ENCODE assay signal across 8 cellular contexts in genomic region chr13:41018583-41018909, GRCh38. TPM values are rescaled to one million over a fixed set of nuclear protein-coding genes. Genes with fewer than 3 reads are reported as not detected.
DNase-seq lines count a peak whose midpoint lies in the region; ATAC-seq, FAIRE-seq and TF ChIP-seq lines count a peak whose summit lies in the region.

No MANE protein-coding gene starts in this region.

- H3K27me3 ChIP-seq in BLaER1: no peaks in the 10 kb centered on the region
- H3K27me3 ChIP-seq in Karpas-422 (ENCODE audit: low read length): no peaks in the 10 kb centered on the region
- H3K27me3 ChIP-seq in bronchial epithelial cell (ENCODE audit: control insufficient read depth, insufficient read depth, low read length): no peaks in the 10 kb centered on the region
- H3K27me3 ChIP-seq in A673 (replicated peaks; ENCODE audit: insufficient read depth, low read depth, low read length, poor library complexity): no peaks in the 10 kb centered on the region

- peak overlapping the region; percentile 71; the same call in 1 of the 2 replicates for H3K4me2 ChIP-seq in BLaER1
- peak overlapping the region; percentile 81 for H3K4me2 ChIP-seq in Karpas-422 (ENCODE audit: low read depth, low read length, poor library complexity, severe bottlenecking)

- H3K79me2 ChIP-seq in Karpas-422 (ENCODE audit: low read length): peaks cover 54% of the 10 kb centered on the region

- peaks cover 20% of the 10 kb centered on the region for H3K4me1 ChIP-seq in BLaER1
- peaks cover 35% of the 10 kb centered on the region for H3K4me1 ChIP-seq in Karpas-422 (ENCODE audit: low read length)
- no peaks in the 10 kb centered on the region for H3K4me1 ChIP-seq in A673 (ENCODE audit: insufficient read depth, low read length, poor library complexity, severe bottlenecking)

- peaks cover 49 to 56% of the 10 kb centered on the region in 2 donors for H3K4me1 Mint-ChIP-seq in natural killer cell

- no peaks in the 10 kb centered on the region for H3K36me3 Mint-ChIP-seq in natural killer cell

- H3K9ac ChIP-seq in BLaER1 (peak overlapping the region; percentile 96), Karpas-422 (ENCODE audit: low read length) (peak overlapping the region; percentile 79)

- H3K9me3 ChIP-seq in BLaER1 (no peaks in the 10 kb centered on the region), Karpas-422 (ENCODE audit: low read length) (no peaks in the 10 kb centered on the region), A673 (ENCODE audit: low read depth, low read length, poor library complexity, severe bottlenecking) (no peaks in the 10 kb centered on the region)

- no peaks in the 10 kb centered on the region for H3K27me3 Mint-ChIP-seq in natural killer cell (ENCODE audit: low read depth in 2 of 2)

- DNase-seq in Karpas-422 (no peak), bronchial epithelial cell (ENCODE audit: low read depth) (peak; percentile 31), natural killer cell (no peak), cerebellar cortex (ENCODE audit: low spot score) (no peak), A673 (ENCODE audit: low spot score) (no peak)
- no peak for DNase-seq in activated effector memory CD4-positive, alpha-beta T cell treated with anti-CD3 and anti-CD28 coated beads, Interleukin-2, amount 50 U/mL, for 16 hours
- DNase-seq in activated CD4-positive, CD25-positive, alpha-beta regulatory T cell treated with anti-CD3 and anti-CD28 coated beads, Interleukin-2, amount 50 U/mL, for 72 hours: no peak

- intact Hi-C loops in natural killer cell (cut with micrococcal nuclease): loop anchor here (2.0 to 10.0 kb wide), 2 partner anchors 14 to 54 kb away; no protein-coding TSS in a partner anchor
- intact Hi-C loops in A673 (cut with micrococcal nuclease; ENCODE audit: unreplicated experiment): no loop called here

- peak in 1 of 3 donors; percentile 3 for ATAC-seq in natural killer cell

- H3K4me3 ChIP-seq in BLaER1 (peak overlapping the region; percentile 76), Karpas-422 (ENCODE audit: low read length) (peak overlapping the region; percentile 81), bronchial epithelial cell (ENCODE audit: low read depth, low read length) (peak overlapping the region; percentile 46), A673 (ENCODE audit: low read depth, low read length, poor library complexity, severe bottlenecking) (no peak overlapping the region)

- peak overlapping the region; percentile 99 for H3K4me3 Mint-ChIP-seq in natural killer cell

- no peaks in the 10 kb centered on the region for H3K9me2 ChIP-seq in Karpas-422 (replicated peaks; ENCODE audit: insufficient read depth, low read length)

- TF ChIP-seq CTCF in bronchial epithelial cell (IDR thresholded peaks at IDR 0.05; ENCODE audit: insufficient read depth, low read length, severe bottlenecking) (no peak), natural killer cell (IDR thresholded peaks at IDR 0.05) (no peak), A673 (conservative IDR thresholded peaks at IDR 0.05; ENCODE audit: low read depth, low read length) (no peak)

- H4K20me1 ChIP-seq in BLaER1 (peaks cover 10% of the 10 kb centered on the region), Karpas-422 (ENCODE audit: insufficient read depth, low read depth, low read length) (no peaks in the 10 kb centered on the region)

- no TSS peak for BruUV-seq in A673 (replicated peaks; lab: Mats Ljungman, UMichigan)

- H3K27ac Mint-ChIP-seq in natural killer cell: peak overlapping the region; percentile 91 to 98

- no peak for FAIRE-seq in bronchial epithelial cell (lab: Jason Lieb, UNC)

- CTCF ChIA-PET in A673 (lab: Charles Lee): no interaction called here

- H3K36me3 ChIP-seq in BLaER1: peaks cover 5% of the 10 kb centered on the region; the same call in 1 of the 2 replicates
- peaks cover 19% of the 10 kb centered on the region; the same call in 1 of the 2 replicates for H3K36me3 ChIP-seq in Karpas-422 (ENCODE audit: insufficient read depth, low read length)
- H3K36me3 ChIP-seq in bronchial epithelial cell (ENCODE audit: control insufficient read depth, insufficient read depth, low read length): no peaks in the 10 kb centered on the region
- no peaks in the 10 kb centered on the region for H3K36me3 ChIP-seq in A673 (ENCODE audit: insufficient read depth, low read length, poor library complexity, severe bottlenecking)

- no peak overlapping the region for H2AFZ ChIP-seq in Karpas-422 (ENCODE audit: low read length)

- no peaks in the 10 kb centered on the region for H3K9me3 Mint-ChIP-seq in natural killer cell

- H3K27ac ChIP-seq in BLaER1 (peak overlapping the region; percentile 94), Karpas-422 (ENCODE audit: low read length) (peak overlapping the region; percentile 95), A673 (ENCODE audit: low read depth, low read length, poor library complexity, severe bottlenecking) (no peak overlapping the region)

- POLR2A ChIA-PET in A673 (lab: Charles Lee; ENCODE audit: low non-redundant PET): no interaction called here

RNA-seq across cellular contexts. Expression of gene ELF1, which starts 0.6 kb away (rescaled TPM):
- total RNA-seq in Karpas-422 (2014; rRNA removed; shearing (Covaris generic); ENCODE audit: low replicate concordance): 66.1 and 84.0 TPM in 2 replicates
- total RNA-seq in bronchial epithelial cell (57.7 and 71.3 TPM in 2 replicates), natural killer cell (100 to 1,000 TPM; 174 to 216 (median 193) TPM), A673 (2021) (29.1 and 31.5 TPM in 2 replicates)

RNA-seq across cellular contexts. Expression of gene WBP4, which starts 42.8 kb away (rescaled TPM):
- total RNA-seq in Karpas-422 (2014; rRNA removed; shearing (Covaris generic); ENCODE audit: low replicate concordance): 4.5 and 6.0 TPM in 2 replicates
- total RNA-seq in bronchial epithelial cell (6.8 and 10.1 TPM in 2 replicates), natural killer cell (1 to 10 TPM; 4.2 to 6.8 (median 5.1) TPM), A673 (2021) (11.9 and 12.5 TPM in 2 replicates)
